ENCODE assay signal across 9 cellular contexts in genomic region chr1:9655127-9655723, GRCh38. TPM values are rescaled to one million over a fixed set of nuclear protein-coding genes. Genes with fewer than 3 reads are reported as not detected.
A peak's percentile ranks its signal among the peaks of the same experiment; 100 is the strongest.
DNase-seq lines count a peak whose midpoint lies in the region; ATAC-seq, FAIRE-seq and TF ChIP-seq lines count a peak whose summit lies in the region.
"Had no signal": no experiment of that assay in that cellular context is flagged by ENCODE, and none has a peak within 500 bp of the region (broad histone marks: within the 10 kb centered on the region; RNA-seq: fewer than 3 reads in every experiment).

No MANE protein-coding gene starts in this region.

- TF ChIP-seq POLR2A in GM12891 (IDR thresholded peaks at IDR 0.05; ENCODE audit: low read depth, low read length) = peak; percentile 72

- ATAC-seq in GM19351 (IDR thresholded peaks at IDR 0.05; ENCODE audit: unreplicated experiment) (no peak), GM21576 (IDR thresholded peaks at IDR 0.05; ENCODE audit: unreplicated experiment) (no peak), HG03469 (IDR thresholded peaks at IDR 0.05; ENCODE audit: unreplicated experiment) (no peak)

- DNase-seq in GM12891 (ENCODE audit: insufficient read length, low spot score) (no peak), cortex of kidney (lab: John Stamatoyannopoulos, UW) (no peak)
- peak; percentile 65 for DNase-seq in activated naive CD4-positive, alpha-beta T cell treated with Interleukin-2 at 50 U/mL for 16 hours
- DNase-seq in stimulated activated CD4-positive, alpha-beta T cell treated with anti-CD3 and anti-CD28 coated beads, Interleukin-15, amount 100 ng/mL, for 24 hours = peak; percentile 69
- DNase-seq: upper lobe of left lung had no signal

- H3K4me1 Mint-ChIP-seq in T-helper 1 cell treated with Interleukin-12 subunit alpha and Interleukin-12 subunit beta and Interleukin-4 antibody, amounts not matched to agents 30 μg/mL and 1 μg/mL, for 36 hours (ENCODE audit: low read depth) = peaks cover 57% of the 10 kb centered on the region

- H3K27ac Mint-ChIP-seq in T-helper 1 cell treated with Interleukin-12 subunit alpha and Interleukin-12 subunit beta and Interleukin-4 antibody, amounts not matched to agents 30 μg/mL and 1 μg/mL, for 36 hours = peak overlapping the region; percentile 96

- H3K36me3 Mint-ChIP-seq in T-helper 1 cell treated with Interleukin-12 subunit alpha and Interleukin-12 subunit beta and Interleukin-4 antibody, amounts not matched to agents 30 μg/mL and 1 μg/mL, for 36 hours (ENCODE audit: low read depth) = peaks cover 46% of the 10 kb centered on the region

- peak overlapping the region; percentile 99 for H3K4me3 Mint-ChIP-seq in T-helper 1 cell treated with Interleukin-12 subunit alpha and Interleukin-12 subunit beta and Interleukin-4 antibody, amounts not matched to agents 30 μg/mL and 1 μg/mL, for 36 hours

- no peaks in the 10 kb centered on the region for H3K27me3 Mint-ChIP-seq in T-helper 1 cell treated with Interleukin-12 subunit alpha and Interleukin-12 subunit beta and Interleukin-4 antibody, amounts not matched to agents 30 μg/mL and 1 μg/mL, for 36 hours (ENCODE audit: low read depth)

- peak; percentile 89 for FAIRE-seq in GM12891 (lab: Jason Lieb, UNC)

- no peaks in the 10 kb centered on the region for H3K9me3 Mint-ChIP-seq in T-helper 1 cell treated with Interleukin-12 subunit alpha and Interleukin-12 subunit beta and Interleukin-4 antibody, amounts not matched to agents 30 μg/mL and 1 μg/mL, for 36 hours

TF ChIP-seq in GM12891, 5 proteins besides CTCF, POLR2A, EP300 and RAD21:
- TF ChIP-seq POLR2AphosphoS5 (IDR thresholded peaks at IDR 0.05; ENCODE audit: low read depth, low read length) (peak; percentile 62; the same call in 1 of the 2 replicates), POU2F2 (IDR thresholded peaks at IDR 0.05; ENCODE audit: low read depth, low read length) (no peak), TAF1 (IDR thresholded peaks at IDR 0.05; ENCODE audit: low read depth, low read length) (peak; percentile 63), SPI1 (IDR thresholded peaks at IDR 0.05; ENCODE audit: low read depth, low read length) (no peak), PAX5 (IDR thresholded peaks at IDR 0.05; ENCODE audit: insufficient read depth, low read length, severe bottlenecking) (no peak)
TF ChIP-seq in GM12891: peak in this region for 2.

RNA-seq across cellular contexts. Expression of gene PIK3CD, which starts 3.7 kb away (rescaled TPM):
- polyA plus RNA-seq in GM12891 (2012; ENCODE audit: low read depth, missing spikeins) = 55.7 TPM

Comparison
In these comparisons a context has a peak if more than half of its experiments do, and no peak if none do; other contexts are left out.
1. DNase-seq: peak in activated naive CD4-positive, alpha-beta T cell treated with Interleukin-2 at 50 U/mL for 16 hours (single experiment) and stimulated activated CD4-positive, alpha-beta T cell treated with anti-CD3 and anti-CD28 coated beads, Interleukin-15, amount 100 ng/mL, for 24 hours (single experiment); none in GM12891 (single experiment) and cortex of kidney (single experiment).